ENCODE assay signal across 1 cellular context in the genomic region with DNA sequence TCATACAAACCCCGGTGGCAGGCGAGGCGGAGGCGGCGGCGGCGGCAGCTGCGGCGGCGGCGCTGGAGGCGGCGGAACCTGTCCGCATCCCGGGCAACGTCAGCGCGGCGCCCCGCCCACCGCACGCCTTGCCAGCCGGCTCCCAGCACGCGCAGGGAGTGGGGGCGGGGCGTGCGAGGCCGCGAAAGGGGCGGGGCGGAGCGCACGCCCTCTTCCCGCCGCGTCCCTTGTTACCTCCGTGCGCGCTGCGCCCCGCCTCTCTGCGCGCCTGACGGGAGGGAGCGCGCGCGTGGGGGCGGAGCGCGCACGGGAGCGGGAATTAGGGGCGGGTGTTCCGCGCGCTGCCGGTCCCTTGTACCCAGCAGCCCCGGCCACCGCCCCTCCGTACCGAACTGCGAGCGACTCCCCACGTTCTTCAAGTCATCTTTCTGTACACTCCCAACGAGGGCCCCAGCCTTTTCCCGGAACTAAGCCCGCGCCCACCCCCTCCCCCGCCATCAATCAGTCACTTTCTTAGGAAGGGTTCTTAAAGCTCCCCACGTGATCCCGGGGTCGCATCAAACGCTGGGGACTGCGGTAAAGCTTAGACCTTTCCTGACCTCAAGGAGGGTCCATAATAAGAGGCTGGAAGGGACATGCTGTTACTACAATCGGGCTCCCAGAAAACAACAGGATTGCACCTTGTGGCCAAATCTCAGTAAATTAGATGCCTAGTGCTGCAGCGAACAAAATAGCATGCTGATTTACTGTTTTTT.
TF ChIP-seq lines count a peak whose summit lies in the region.

Gene AGTPBP1 (minus strand): TSS at position 80 of the 755 bp plus-strand sequence. CDS start 29,421 bp downstream, outside the sequence.

TF ChIP-seq in GM23338, 12 proteins besides CTCF, POLR2A, EP300 and RAD21:
- TF ChIP-seq CREB1 (CRISPR knock-in tag; IDR thresholded peaks at IDR 0.05; ENCODE audit: low read depth) (peak; percentile 75), NANOG (IDR thresholded peaks at IDR 0.05; ENCODE audit: borderline replicate concordance) (no peak), ZNF462 (CRISPR knock-in tag; IDR thresholded peaks at IDR 0.05) (no peak), POLR2AphosphoS5 (IDR thresholded peaks at IDR 0.05; ENCODE audit: low read depth) (peak; percentile 74), EZH2 (IDR thresholded peaks at IDR 0.05; ENCODE audit: low read depth, unreplicated experiment) (no peak), ZNF331 (CRISPR knock-in tag; IDR thresholded peaks at IDR 0.05; ENCODE audit: low read depth) (no peak), EZH2phosphoT487 (IDR thresholded peaks at IDR 0.05; ENCODE audit: unreplicated experiment) (no peak), STAT1 (IDR thresholded peaks at IDR 0.05; ENCODE audit: unreplicated experiment) (no peak), JUNB (IDR thresholded peaks at IDR 0.05; ENCODE audit: unreplicated experiment) (no peak), ZNF114 (CRISPR knock-in tag; IDR thresholded peaks at IDR 0.05) (no peak)
- TF ChIP-seq, protein P1, sequence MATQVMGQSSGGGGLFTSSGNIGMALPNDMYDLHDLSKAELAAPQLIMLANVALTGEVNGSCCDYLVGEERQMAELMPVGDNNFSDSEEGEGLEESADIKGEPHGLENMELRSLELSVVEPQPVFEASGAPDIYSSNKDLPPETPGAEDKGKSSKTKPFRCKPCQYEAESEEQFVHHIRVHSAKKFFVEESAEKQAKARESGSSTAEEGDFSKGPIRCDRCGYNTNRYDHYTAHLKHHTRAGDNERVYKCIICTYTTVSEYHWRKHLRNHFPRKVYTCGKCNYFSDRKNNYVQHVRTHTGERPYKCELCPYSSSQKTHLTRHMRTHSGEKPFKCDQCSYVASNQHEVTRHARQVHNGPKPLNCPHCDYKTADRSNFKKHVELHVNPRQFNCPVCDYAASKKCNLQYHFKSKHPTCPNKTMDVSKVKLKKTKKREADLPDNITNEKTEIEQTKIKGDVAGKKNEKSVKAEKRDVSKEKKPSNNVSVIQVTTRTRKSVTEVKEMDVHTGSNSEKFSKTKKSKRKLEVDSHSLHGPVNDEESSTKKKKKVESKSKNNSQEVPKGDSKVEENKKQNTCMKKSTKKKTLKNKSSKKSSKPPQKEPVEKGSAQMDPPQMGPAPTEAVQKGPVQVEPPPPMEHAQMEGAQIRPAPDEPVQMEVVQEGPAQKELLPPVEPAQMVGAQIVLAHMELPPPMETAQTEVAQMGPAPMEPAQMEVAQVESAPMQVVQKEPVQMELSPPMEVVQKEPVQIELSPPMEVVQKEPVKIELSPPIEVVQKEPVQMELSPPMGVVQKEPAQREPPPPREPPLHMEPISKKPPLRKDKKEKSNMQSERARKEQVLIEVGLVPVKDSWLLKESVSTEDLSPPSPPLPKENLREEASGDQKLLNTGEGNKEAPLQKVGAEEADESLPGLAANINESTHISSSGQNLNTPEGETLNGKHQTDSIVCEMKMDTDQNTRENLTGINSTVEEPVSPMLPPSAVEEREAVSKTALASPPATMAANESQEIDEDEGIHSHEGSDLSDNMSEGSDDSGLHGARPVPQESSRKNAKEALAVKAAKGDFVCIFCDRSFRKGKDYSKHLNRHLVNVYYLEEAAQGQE (IDR thresholded peaks at IDR 0.05; ENCODE audit: unreplicated experiment) = peak; percentile 4
- TF ChIP-seq, protein P2, sequence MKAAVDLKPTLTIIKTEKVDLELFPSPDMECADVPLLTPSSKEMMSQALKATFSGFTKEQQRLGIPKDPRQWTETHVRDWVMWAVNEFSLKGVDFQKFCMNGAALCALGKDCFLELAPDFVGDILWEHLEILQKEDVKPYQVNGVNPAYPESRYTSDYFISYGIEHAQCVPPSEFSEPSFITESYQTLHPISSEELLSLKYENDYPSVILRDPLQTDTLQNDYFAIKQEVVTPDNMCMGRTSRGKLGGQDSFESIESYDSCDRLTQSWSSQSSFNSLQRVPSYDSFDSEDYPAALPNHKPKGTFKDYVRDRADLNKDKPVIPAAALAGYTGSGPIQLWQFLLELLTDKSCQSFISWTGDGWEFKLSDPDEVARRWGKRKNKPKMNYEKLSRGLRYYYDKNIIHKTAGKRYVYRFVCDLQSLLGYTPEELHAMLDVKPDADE (IDR thresholded peaks at IDR 0.05) = no peak
TF ChIP-seq in GM23338: peak in this region for 3.
